ENCODE assay signal across 8 cellular contexts in the genomic region with DNA sequence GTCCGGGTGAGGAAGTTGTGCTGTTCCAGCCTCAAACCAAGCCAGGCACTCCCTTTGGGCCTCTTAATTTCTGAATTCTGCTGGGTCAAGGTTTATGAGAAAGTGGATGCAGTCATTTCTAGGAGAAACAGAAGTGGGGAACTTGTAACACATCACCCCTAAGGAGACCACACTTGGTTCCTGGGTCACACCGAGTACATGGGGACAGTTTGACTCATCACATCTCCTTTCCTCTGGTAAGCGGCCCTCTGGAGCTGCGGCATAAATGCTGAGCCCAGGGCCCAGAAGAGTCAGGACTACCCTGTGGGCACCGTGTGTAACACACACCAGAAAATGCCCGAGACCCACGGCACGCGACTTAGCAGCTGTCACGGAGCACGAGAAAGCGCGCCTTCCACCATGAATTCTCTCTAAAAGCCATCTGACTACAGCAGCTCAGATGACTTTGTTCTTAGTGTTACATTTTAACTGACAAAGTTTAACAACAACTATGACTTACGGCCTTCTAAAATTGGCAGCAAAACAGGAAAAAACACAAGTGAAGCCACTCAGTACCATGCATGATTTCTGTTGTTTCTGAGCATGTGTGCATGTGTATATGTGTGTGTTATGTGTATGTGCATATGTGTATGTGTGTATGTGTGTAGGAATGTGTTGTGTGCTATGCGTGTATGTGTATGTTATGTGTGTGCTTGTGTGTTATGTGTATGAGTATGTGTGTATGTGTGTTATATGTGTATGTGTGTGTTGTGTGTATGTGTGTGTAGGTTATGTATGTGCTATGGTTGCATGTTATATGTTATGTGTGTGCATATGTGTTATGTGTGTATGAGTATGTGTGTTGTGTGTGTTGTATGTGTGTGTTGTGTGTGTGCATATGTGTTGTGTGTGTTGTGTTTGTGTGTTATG. TPM values are rescaled to one million over a fixed set of nuclear protein-coding genes. Genes with fewer than 3 reads are reported as not detected.
A peak's percentile ranks its signal among the peaks of the same experiment; 100 is the strongest.
DNase-seq lines count a peak whose midpoint lies in the region; ATAC-seq, FAIRE-seq and TF ChIP-seq lines count a peak whose summit lies in the region.

No MANE protein-coding gene starts in this region.

- no peak overlapping the region for H2AFZ ChIP-seq in GM23248

- H3K4me3 Mint-ChIP-seq in T-helper 1 cell treated with Interleukin-12 subunit alpha and Interleukin-12 subunit beta and Interleukin-4 antibody, amounts not matched to agents 30 μg/mL and 1 μg/mL, for 36 hours = no peak overlapping the region
- H3K4me3 Mint-ChIP-seq in nephron progenitor cell = no peak overlapping the region

- WGBS in GM23248 (ENCODE audit: low coverage in 1 of 2, low lambda C conversion rate in 2 of 2, missing lambda C conversion rate in 2 of 2), 2 experiments = 81 to 84% methylated on average over 15 of the region's 15 CpGs
- WGBS in mesendoderm (ENCODE audit: extremely low coverage, insufficient coverage, low lambda C conversion rate) = 100% methylated on average over 1 of the region's 15 CpGs

- peaks cover 53% of the 10 kb centered on the region for H3K4me1 ChIP-seq in GM23248 (ENCODE audit: insufficient read depth)
- H3K4me1 ChIP-seq in mesendoderm (ENCODE audit: control insufficient read depth, low read depth, low read length) = no peaks in the 10 kb centered on the region

- no peaks in the 10 kb centered on the region for H3K36me3 ChIP-seq in GM23248 (ENCODE audit: low read depth)
- no peaks in the 10 kb centered on the region for H3K36me3 ChIP-seq in mesendoderm (ENCODE audit: control insufficient read depth, insufficient read depth, low read length)

- TF ChIP-seq CTCF in nephron progenitor cell (IDR thresholded peaks at IDR 0.05) = no peak

- H3K79me1 ChIP-seq in mesendoderm (ENCODE audit: low read length) = no peaks in the 10 kb centered on the region

- no peak overlapping the region for H2AK5ac ChIP-seq in mesendoderm (ENCODE audit: low read length)

- in situ Hi-C loops in GM23248 (cut with MboI) = no loop called here

- no peak overlapping the region for H3K27ac ChIP-seq in GM23248
- H3K27ac ChIP-seq in mesendoderm (ENCODE audit: low read depth, low read length) = no peak overlapping the region

- no peak for DNase-seq in GM12891 (ENCODE audit: insufficient read length, low spot score)
- peak; percentile 25 for DNase-seq in GM23248
- DNase-seq in mesendoderm = no peak
- DNase-seq in nephron progenitor cell = no peak
- DNase-seq in RPMI8226 = no peak
- no peak for DNase-seq in LoVo (ENCODE audit: low spot score)

- H3F3A ChIP-seq in GM23248 (ENCODE audit: insufficient read depth) = peaks cover 60% of the 10 kb centered on the region

- H3K9ac ChIP-seq in GM23248 = no peak overlapping the region
- H3K9ac ChIP-seq in mesendoderm (ENCODE audit: low read length) = no peak overlapping the region

- no peak overlapping the region for H3K18ac ChIP-seq in mesendoderm (ENCODE audit: low read length)

- H4K8ac ChIP-seq in mesendoderm (ENCODE audit: low read depth, low read length) = no peak overlapping the region

- no peak; the same call in 1 of the 2 replicates for TF ChIP-seq POLR2A in GM12891 (IDR thresholded peaks at IDR 0.05; ENCODE audit: low read depth, low read length)

- H3K4me2 ChIP-seq in GM23248 (ENCODE audit: unreplicated experiment) (no peak overlapping the region), mesendoderm (ENCODE audit: low read length) (no peak overlapping the region)

- H3K4me3 ChIP-seq in GM23248 = no peak overlapping the region
- no peak overlapping the region for H3K4me3 ChIP-seq in mesendoderm (ENCODE audit: low read length)

- no peak for FAIRE-seq in GM12891 (lab: Jason Lieb, UNC)

- H2BK120ac ChIP-seq in mesendoderm (ENCODE audit: low read depth, low read length) = no peak overlapping the region

- peak overlapping the region; percentile 84 for H3K27ac Mint-ChIP-seq in T-helper 1 cell treated with Interleukin-12 subunit alpha and Interleukin-12 subunit beta and Interleukin-4 antibody, amounts not matched to agents 30 μg/mL and 1 μg/mL, for 36 hours
- H3K27ac Mint-ChIP-seq in nephron progenitor cell = no peak overlapping the region

- H3K27me3 ChIP-seq in GM23248 (replicated peaks; ENCODE audit: insufficient read depth) (no peaks in the 10 kb centered on the region), mesendoderm (ENCODE audit: insufficient read depth, low read length, poor library complexity) (no peaks in the 10 kb centered on the region)

- no peak overlapping the region for H3K4ac ChIP-seq in mesendoderm (ENCODE audit: low read depth, low read length)

- no peak overlapping the region for H3K23ac ChIP-seq in mesendoderm (ENCODE audit: low read length)

- no peaks in the 10 kb centered on the region for H3K9me2 ChIP-seq in GM23248 (ENCODE audit: insufficient read depth)

- no peak overlapping the region for H2BK15ac ChIP-seq in mesendoderm (replicated peaks; ENCODE audit: low read depth)

- peak overlapping the region; percentile 49 for H2BK5ac ChIP-seq in mesendoderm (ENCODE audit: low read length)

- H4K5ac ChIP-seq in mesendoderm (ENCODE audit: low read length) = peak overlapping the region; percentile 66

- no peaks in the 10 kb centered on the region for H3K9me3 ChIP-seq in GM23248 (ENCODE audit: low read depth)

- H3K36me3 Mint-ChIP-seq in T-helper 1 cell treated with Interleukin-12 subunit alpha and Interleukin-12 subunit beta and Interleukin-4 antibody, amounts not matched to agents 30 μg/mL and 1 μg/mL, for 36 hours (ENCODE audit: low read depth) = peaks cover 4% of the 10 kb centered on the region
- H3K36me3 Mint-ChIP-seq in nephron progenitor cell (ENCODE audit: low read depth) = no peaks in the 10 kb centered on the region

- no peak for ATAC-seq in GM21717 (IDR thresholded peaks at IDR 0.05; ENCODE audit: unreplicated experiment)

- H3K4me1 Mint-ChIP-seq in T-helper 1 cell treated with Interleukin-12 subunit alpha and Interleukin-12 subunit beta and Interleukin-4 antibody, amounts not matched to agents 30 μg/mL and 1 μg/mL, for 36 hours (ENCODE audit: low read depth) = peaks cover 45% of the 10 kb centered on the region
- H3K4me1 Mint-ChIP-seq in nephron progenitor cell = peaks cover 33% of the 10 kb centered on the region

- H3K9me3 Mint-ChIP-seq in T-helper 1 cell treated with Interleukin-12 subunit alpha and Interleukin-12 subunit beta and Interleukin-4 antibody, amounts not matched to agents 30 μg/mL and 1 μg/mL, for 36 hours = no peaks in the 10 kb centered on the region
- H3K9me3 Mint-ChIP-seq in nephron progenitor cell = no peaks in the 10 kb centered on the region

- H4K20me1 ChIP-seq in GM23248 (ENCODE audit: insufficient read depth) = no peaks in the 10 kb centered on the region

- no peaks in the 10 kb centered on the region for H3K27me3 Mint-ChIP-seq in T-helper 1 cell treated with Interleukin-12 subunit alpha and Interleukin-12 subunit beta and Interleukin-4 antibody, amounts not matched to agents 30 μg/mL and 1 μg/mL, for 36 hours (ENCODE audit: low read depth)
- H3K27me3 Mint-ChIP-seq in nephron progenitor cell (ENCODE audit: low read depth, poor library complexity) = peaks cover 7% of the 10 kb centered on the region

- H3K79me2 ChIP-seq in GM23248 (ENCODE audit: insufficient read depth) (no peaks in the 10 kb centered on the region), mesendoderm (ENCODE audit: control insufficient read depth, insufficient read depth, low read length) (no peaks in the 10 kb centered on the region)

- no peak overlapping the region for H3K56ac ChIP-seq in mesendoderm (ENCODE audit: low read length)

TF ChIP-seq in GM12891, 5 proteins besides CTCF, POLR2A, EP300 and RAD21:
- TF ChIP-seq SPI1 (IDR thresholded peaks at IDR 0.05; ENCODE audit: low read depth, low read length) = peak; percentile 85
- peak; percentile 75 for TF ChIP-seq POU2F2 (IDR thresholded peaks at IDR 0.05; ENCODE audit: low read depth, low read length)
- peak; percentile 51 for TF ChIP-seq PAX5 (IDR thresholded peaks at IDR 0.05; ENCODE audit: insufficient read depth, low read length, severe bottlenecking)
- TF ChIP-seq TAF1 (IDR thresholded peaks at IDR 0.05; ENCODE audit: low read depth, low read length) = 0 out of 2 replicates have a peak, but pooled peaks have one; percentile 50
- TF ChIP-seq POLR2AphosphoS5 (IDR thresholded peaks at IDR 0.05; ENCODE audit: low read depth, low read length) = peak; percentile 17; the same call in 1 of the 2 replicates

RNA-seq across cellular contexts. Expression of a gene that starts 50.8 kb away (rescaled TPM):
- 88.5 TPM for polyA plus RNA-seq in GM12891 (2012; ENCODE audit: low read depth, missing spikeins)
- 85.0 and 103 TPM in 2 replicates for total RNA-seq in GM23248 (2014; rRNA removed; shearing (Covaris generic))
- 74.9 and 75.7 TPM in 2 replicates for polyA plus RNA-seq in GM23248 (2016; fragmentation: Nextera tagmentation; extraction: Ambion mirVana)
- polyA plus RNA-seq in mesendoderm (2013, experiment 1 of 2) = 153 TPM
- polyA plus RNA-seq in mesendoderm (2013, experiment 2 of 2) = 146 TPM
